In the genomic region with DNA sequence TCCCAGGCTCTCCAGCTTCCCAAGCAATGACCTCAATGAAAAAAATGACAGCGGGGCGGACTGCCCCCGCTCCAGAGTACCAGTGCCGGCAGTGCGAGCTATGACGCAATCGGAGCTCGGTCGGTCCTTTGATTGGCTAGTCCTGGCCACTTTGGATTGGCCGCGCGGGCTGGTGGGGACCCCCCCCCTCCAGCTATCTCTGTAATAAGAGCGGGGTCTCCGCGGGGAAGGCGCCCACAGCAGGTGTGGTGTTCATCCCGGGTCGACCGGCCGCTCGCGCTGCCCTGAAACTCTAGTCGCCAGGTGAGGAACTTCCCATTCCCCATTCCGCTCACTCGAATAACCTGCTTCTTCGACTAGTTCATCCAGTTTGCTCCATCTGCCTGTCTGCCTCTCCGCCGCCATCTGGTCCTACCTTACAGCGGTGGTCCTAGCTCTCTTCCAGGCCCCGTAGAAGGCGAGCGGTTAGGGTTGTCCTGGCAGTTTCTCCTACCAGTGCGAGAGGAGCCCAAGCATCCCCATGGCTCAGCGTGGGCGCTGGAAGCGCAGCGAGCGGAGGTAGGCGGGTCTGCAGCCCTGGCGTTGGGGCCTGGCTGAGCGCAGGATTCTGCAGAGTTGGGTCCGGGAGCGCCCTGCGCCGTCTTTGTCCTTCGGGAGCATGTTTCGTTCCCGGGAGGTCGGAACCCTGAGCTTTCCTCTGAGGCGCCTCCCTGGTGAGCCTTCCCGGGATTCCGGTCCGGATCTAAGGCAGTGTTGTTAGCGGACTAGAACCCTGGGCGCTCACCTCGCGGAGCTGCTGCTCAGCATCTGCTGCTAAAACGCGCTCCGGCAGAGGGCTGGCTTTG, we compare ENCODE assay signal across 7 cellular contexts. TPM values are rescaled to one million over a fixed set of nuclear protein-coding genes. Genes with fewer than 3 reads are reported as not detected.
DNase-seq lines count a peak whose midpoint lies in the region; ATAC-seq and TF ChIP-seq lines count a peak whose summit lies in the region.

A gene with protein sequence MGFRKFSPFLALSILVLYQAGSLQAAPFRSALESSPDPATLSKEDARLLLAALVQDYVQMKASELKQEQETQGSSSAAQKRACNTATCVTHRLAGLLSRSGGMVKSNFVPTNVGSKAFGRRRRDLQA (plus strand): TSS at position 233 of the 845 bp plus-strand sequence. CDS start 1,126 bp downstream, outside the sequence.

- no peaks in the 10 kb centered on the region for H3K79me2 ChIP-seq in HCT116 (ENCODE audit: insufficient read depth, low read length)

- in situ Hi-C loops in transverse colon (cut with MboI; ENCODE audit: low pct_ligation_motif_present in 1 of 4, low pct_unique_long_range_greater_than_20kb in 1 of 4, low sequenced_read_pairs in 3 of 4) = loop anchor here in 2 of 4 donors (10.0 kb wide), 1 partner anchor 159 kb away; no protein-coding TSS in a partner anchor

- 13 to 18% methylated on average over 8 to 58 of the region's 60 CpGs for WGBS in transverse colon (ENCODE audit: low coverage in 1 of 2), 2 donors

- H3K9me3 Mint-ChIP-seq in memory B cell = peaks cover 4% of the 10 kb centered on the region

- DNase-seq in HCT116 (ENCODE audit: low read depth, low spot score) (no peak), SK-N-MC (ENCODE audit: low read depth, low spot score) (no peak), colonic mucosa (no peak), memory B cell (ENCODE audit: low spot score in 2 of 2) (no peak), transverse colon (no peak), SIG-M5 treated with dmso at 0.1 percent for 504 hours (lab: John Stamatoyannopoulos, UW; ENCODE audit: unreplicated experiment) (no peak)

- no peaks in the 10 kb centered on the region for H3K9me2 ChIP-seq in HCT116 (ENCODE audit: insufficient read depth)

- POLR2A ChIA-PET in HCT116 (lab: Charles Lee) = no interaction called here

- H3K27me3 ChIP-seq in HCT116 (ENCODE audit: insufficient read depth, low read length) = no peaks in the 10 kb centered on the region
- peaks cover 15% of the 10 kb centered on the region for H3K27me3 ChIP-seq in colonic mucosa
- H3K27me3 ChIP-seq in transverse colon = peaks cover 44% of the 10 kb centered on the region

- peak within 1 kb of the TSS; percentile 78 for H2AFZ ChIP-seq in HCT116 (ENCODE audit: low read depth, low read length, poor library complexity, severe bottlenecking)

- TF ChIP-seq CTCF in HCT116 (IDR thresholded peaks at IDR 0.05 in 2 of 3, conservative IDR thresholded peaks at IDR 0.05 in 1 of 3; ENCODE audit: borderline replicate concordance in 1 of 3, insufficient read depth in 1 of 3, low read depth in 2 of 3, low read length in 2 of 3) (no peak), colonic mucosa (IDR thresholded peaks at IDR 0.05) (no peak), transverse colon (IDR thresholded peaks at IDR 0.05) (no peak)

- H3K4me3 ChIP-seq in HCT116 (replicated peaks in 1 of 2; ENCODE audit: low read depth in 1 of 2, low read length in 2 of 2) = peak within 1 kb of the TSS in 1 of 2 experiments; percentile 7; a peak in 2 of 4 replicates
- H3K4me3 ChIP-seq in SK-N-MC = peak within 1 kb of the TSS; percentile 68
- peak within 1 kb of the TSS; percentile 20 for H3K4me3 ChIP-seq in colonic mucosa
- H3K4me3 ChIP-seq in transverse colon = peak within 1 kb of the TSS in 3 of 4 donors; percentile 8 to 34 (median 19)

- RAD21 ChIA-PET in HCT116 (lab: Charles Lee; ENCODE audit: low non-redundant PET in 1 of 2, low total read pairs in 2 of 2, uncharacterized antibody in 2 of 2, unreplicated experiment in 2 of 2) = interaction anchor here (1.0 to 2.3 kb wide), 2 partner anchors 33 to 165 kb away, joined by 3 to 8 read pairs; no protein-coding TSS in a partner anchor

- no peaks in the 10 kb centered on the region for H3K36me3 ChIP-seq in HCT116 (ENCODE audit: control insufficient read depth in 1 of 2, insufficient read depth in 2 of 2, low read length in 2 of 2)
- H3K36me3 ChIP-seq in SK-N-MC (ENCODE audit: insufficient read depth, low read length) = no peaks in the 10 kb centered on the region
- no peaks in the 10 kb centered on the region for H3K36me3 ChIP-seq in colonic mucosa
- no peaks in the 10 kb centered on the region for H3K36me3 ChIP-seq in transverse colon

- H3K4me1 ChIP-seq in HCT116 (ENCODE audit: control insufficient read depth in 1 of 2, insufficient read depth in 2 of 2, low read length in 2 of 2) (peaks cover 7 to 11% of the 10 kb centered on the region in 2 experiments; a peak in 2 of 4 replicates), colonic mucosa (peaks cover 12% of the 10 kb centered on the region), transverse colon (peaks cover 18 to 21% (median 19%) of the 10 kb centered on the region in 4 donors)

- peaks cover 13% of the 10 kb centered on the region for H3K27me3 Mint-ChIP-seq in memory B cell

- BruUV-seq in HCT116 (replicated peaks; lab: Mats Ljungman, UMichigan) = no TSS peak

- H3K9ac ChIP-seq in HCT116 (ENCODE audit: low read length) = no peak within 1 kb of the TSS
- H3K9ac ChIP-seq in SK-N-MC (ENCODE audit: insufficient read length) = no peak within 1 kb of the TSS
- no peak within 1 kb of the TSS for H3K9ac ChIP-seq in colonic mucosa (ENCODE audit: low read depth in 2 of 2, low read length in 2 of 2)

- no peak for TF ChIP-seq POLR2A in HCT116 (IDR thresholded peaks at IDR 0.05; ENCODE audit: borderline replicate concordance, extremely low read depth, insufficient read depth, insufficient read length)
- no peak for TF ChIP-seq POLR2A in transverse colon (IDR thresholded peaks at IDR 0.05)

- intact Hi-C loops in HCT116 (cut with micrococcal nuclease) (no loop called here), colonic mucosa (cut with DNase I) (loop anchor here (5.0 to 10.0 kb wide), 2 partner anchors 161 to 279 kb away; no protein-coding TSS in a partner anchor), transverse colon (cut with DNase I; ENCODE audit: low total_unique reads) (no loop called here)

- H3K9me3 ChIP-seq in HCT116 (ENCODE audit: control insufficient read depth in 1 of 2, insufficient read depth in 1 of 2, low read depth in 1 of 2, low read length in 2 of 2) (no peaks in the 10 kb centered on the region), SK-N-MC (ENCODE audit: low read depth, low read length) (no peaks in the 10 kb centered on the region), colonic mucosa (no peaks in the 10 kb centered on the region), transverse colon (no peaks in the 10 kb centered on the region)

- H3K4me1 Mint-ChIP-seq in memory B cell = peaks cover 11% of the 10 kb centered on the region

- H3K27ac Mint-ChIP-seq in memory B cell = no peak within 1 kb of the TSS

- TF ChIP-seq RAD21 in HCT116 (IDR thresholded peaks at IDR 0.05; ENCODE audit: low read depth) = no peak

- H4K20me1 ChIP-seq in HCT116 (ENCODE audit: insufficient read depth) = no peaks in the 10 kb centered on the region

- TF ChIP-seq EP300 in transverse colon (IDR thresholded peaks at IDR 0.05; ENCODE audit: low read depth) = no peak

- H3K27ac ChIP-seq in HCT116 (ENCODE audit: low read depth, low read length) (peak within 1 kb of the TSS; percentile 56), SK-N-MC (no peak within 1 kb of the TSS), colonic mucosa (no peak within 1 kb of the TSS), transverse colon (no peak within 1 kb of the TSS)

- ATAC-seq in HCT116 (no peak), memory B cell (ENCODE audit: low read depth) (no peak), GM18519 (IDR thresholded peaks at IDR 0.05; ENCODE audit: low FRiP score, unreplicated experiment) (no peak)

- CTCF ChIA-PET in HCT116 (lab: Charles Lee) = interaction anchor here (1.1 to 6.1 kb wide), 5 partner anchors 13 to 165 kb away, joined by 3 to 122 read pairs (median 16); no protein-coding TSS in a partner anchor

- peak within 1 kb of the TSS; percentile 69 for H3K4me2 ChIP-seq in HCT116 (ENCODE audit: low read length)

- H3K4me3 Mint-ChIP-seq in memory B cell = peak within 1 kb of the TSS; percentile 69

- peaks cover 1% of the 10 kb centered on the region for H3K36me3 Mint-ChIP-seq in memory B cell

TF ChIP-seq in HCT116, 20 proteins besides CTCF, POLR2A, EP300 and RAD21 (continues in another document):
- TF ChIP-seq SIN3A (IDR thresholded peaks at IDR 0.05; ENCODE audit: low read depth) (no peak), CBX3 (IDR thresholded peaks at IDR 0.05; ENCODE audit: low read depth) (no peak), FOSL1 (IDR thresholded peaks at IDR 0.05; ENCODE audit: low read depth) (no peak), POLR2AphosphoS5 (IDR thresholded peaks at IDR 0.05; ENCODE audit: low read depth, low read length) (no peak), YY1 (IDR thresholded peaks at IDR 0.05; ENCODE audit: extremely low read depth, insufficient replicate concordance, low read depth, low read length) (no peak), SRF (IDR thresholded peaks at IDR 0.05; ENCODE audit: low read depth) (no peak), JUND (IDR thresholded peaks at IDR 0.05) (no peak), EGR1 (IDR thresholded peaks at IDR 0.05; ENCODE audit: low read depth) (no peak), SP1 (IDR thresholded peaks at IDR 0.05; ENCODE audit: low read depth) (no peak), TCF7L2 (IDR thresholded peaks at IDR 0.05; ENCODE audit: borderline replicate concordance, extremely low read depth, insufficient read depth, insufficient read length) (no peak), ELF1 (IDR thresholded peaks at IDR 0.05; ENCODE audit: borderline replicate concordance, low read depth) (no peak)
- TF ChIP-seq, protein P1, sequence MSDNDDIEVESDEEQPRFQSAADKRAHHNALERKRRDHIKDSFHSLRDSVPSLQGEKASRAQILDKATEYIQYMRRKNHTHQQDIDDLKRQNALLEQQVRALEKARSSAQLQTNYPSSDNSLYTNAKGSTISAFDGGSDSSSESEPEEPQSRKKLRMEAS (IDR thresholded peaks at IDR 0.05) = no peak
- TF ChIP-seq, protein P2, sequence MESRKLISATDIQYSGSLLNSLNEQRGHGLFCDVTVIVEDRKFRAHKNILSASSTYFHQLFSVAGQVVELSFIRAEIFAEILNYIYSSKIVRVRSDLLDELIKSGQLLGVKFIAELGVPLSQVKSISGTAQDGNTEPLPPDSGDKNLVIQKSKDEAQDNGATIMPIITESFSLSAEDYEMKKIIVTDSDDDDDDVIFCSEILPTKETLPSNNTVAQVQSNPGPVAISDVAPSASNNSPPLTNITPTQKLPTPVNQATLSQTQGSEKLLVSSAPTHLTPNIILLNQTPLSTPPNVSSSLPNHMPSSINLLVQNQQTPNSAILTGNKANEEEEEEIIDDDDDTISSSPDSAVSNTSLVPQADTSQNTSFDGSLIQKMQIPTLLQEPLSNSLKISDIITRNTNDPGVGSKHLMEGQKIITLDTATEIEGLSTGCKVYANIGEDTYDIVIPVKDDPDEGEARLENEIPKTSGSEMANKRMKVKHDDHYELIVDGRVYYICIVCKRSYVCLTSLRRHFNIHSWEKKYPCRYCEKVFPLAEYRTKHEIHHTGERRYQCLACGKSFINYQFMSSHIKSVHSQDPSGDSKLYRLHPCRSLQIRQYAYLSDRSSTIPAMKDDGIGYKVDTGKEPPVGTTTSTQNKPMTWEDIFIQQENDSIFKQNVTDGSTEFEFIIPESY (IDR thresholded peaks at IDR 0.05; ENCODE audit: extremely low read depth, insufficient replicate concordance, low read length) = no peak

RNA-seq across cellular contexts. Expression of the gene that starts here (rescaled TPM):
- 0.22 TPM for total RNA-seq in HCT116 (2021; ENCODE audit: unreplicated experiment)
- polyA plus RNA-seq in HCT116 (2012) = 0.56 and 0.85 TPM in 2 replicates
- total RNA-seq in colonic mucosa = under 1 TPM in 1 of 2 donors, not detected in 1; 0.16 TPM
- total RNA-seq in transverse colon = under 1 TPM in 3 of 4 donors, not detected in 1; 0.60 to 0.75 (median 0.64) TPM
